In the genomic region with DNA sequence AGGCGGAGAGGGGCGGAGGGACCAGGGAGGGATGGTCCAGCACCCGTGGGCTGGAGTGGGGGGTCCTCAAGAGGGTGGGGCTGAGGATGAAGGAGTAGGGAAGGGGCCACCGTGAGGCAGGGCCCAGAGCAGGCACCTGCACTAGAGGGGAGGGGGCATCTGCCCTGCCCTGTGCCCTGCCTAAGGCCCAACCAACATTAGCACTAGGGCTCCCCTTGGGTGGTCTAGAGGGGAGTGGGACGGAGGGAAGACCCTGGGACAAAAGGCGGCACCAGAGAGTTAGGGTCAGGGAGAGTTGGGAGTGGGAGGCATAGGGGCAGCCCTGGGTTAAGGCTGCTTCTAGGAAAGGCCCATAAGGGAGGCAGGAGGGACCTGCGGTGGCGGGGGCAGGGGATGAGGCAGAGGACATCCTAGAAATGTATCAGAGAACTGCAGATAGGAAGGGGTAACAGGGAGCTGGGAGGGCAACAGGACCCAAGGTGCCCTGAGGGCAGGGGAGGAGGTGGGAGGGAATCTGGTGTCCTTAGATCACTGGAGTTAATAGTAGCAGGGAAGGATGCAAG, we compare ENCODE assay signal across 10 cellular contexts. TPM values are rescaled to one million over a fixed set of nuclear protein-coding genes. Genes with fewer than 3 reads are reported as not detected.
DNase-seq lines count a peak whose midpoint lies in the region; ATAC-seq and TF ChIP-seq lines count a peak whose summit lies in the region.
"Had no signal": no experiment of that assay in that cellular context is flagged by ENCODE, and none has a peak within 500 bp of the region (broad histone marks: within the 10 kb centered on the region; RNA-seq: fewer than 3 reads in every experiment).

No MANE protein-coding gene starts in this region.

- peak overlapping the region; percentile 75 for H3K4me3 Mint-ChIP-seq in progenitor cell of endocrine pancreas (ENCODE audit: low read depth)

- H3K4me1 Mint-ChIP-seq in progenitor cell of endocrine pancreas (ENCODE audit: low read depth), result peaks cover 5% of the 10 kb centered on the region

- H3K9ac ChIP-seq in ES-I3 (ENCODE audit: low read depth, low read length), result peak overlapping the region; percentile 33; the same call in 1 of the 2 replicates
- no peak overlapping the region for H3K9ac ChIP-seq in fibroblast of lung (ENCODE audit: insufficient read depth, low read length)

- H3K27ac ChIP-seq in Peyer's patch, result peak overlapping the region in 1 of 4 donors; percentile 79
- no peak overlapping the region for H3K27ac ChIP-seq in fibroblast of lung (ENCODE audit: insufficient read depth, low read length)

- H3K4me1 ChIP-seq in ES-I3 (ENCODE audit: insufficient read depth, low read length) (no peaks in the 10 kb centered on the region), Peyer's patch (peaks cover 0 to 25% (median 9%) of the 10 kb centered on the region in 4 donors), fibroblast of lung (ENCODE audit: control insufficient read depth, extremely low read depth, insufficient read depth, low read length) (peaks cover 5% of the 10 kb centered on the region)

- H3K27me3 ChIP-seq in Peyer's patch, result no peaks in the 10 kb centered on the region
- no peaks in the 10 kb centered on the region for H3K27me3 ChIP-seq in fibroblast of lung (ENCODE audit: control insufficient read depth, insufficient read depth, low read length)
- H3K27me3 ChIP-seq: adrenal gland had no signal

- H3K4me3 ChIP-seq in Peyer's patch, result peak overlapping the region; percentile 65 to 78 (median 74)
- H3K4me3 ChIP-seq in fibroblast of lung (replicated peaks in 1 of 4; ENCODE audit: control extremely low read depth in 1 of 4, insufficient read depth in 1 of 4, low read depth in 3 of 4, low read length in 4 of 4), result peak overlapping the region; percentile 69 to 91 (median 82)

- TF ChIP-seq CTCF in Peyer's patch (IDR thresholded peaks at IDR 0.05) (no peak), fibroblast of lung (conservative IDR thresholded peaks at IDR 0.05 in 1 of 2, IDR thresholded peaks at IDR 0.05 in 1 of 2; ENCODE audit: low read depth in 1 of 2, low read length in 2 of 2) (no peak), progenitor cell of endocrine pancreas (IDR thresholded peaks at IDR 0.05; ENCODE audit: unreplicated experiment) (no peak)

- no peaks in the 10 kb centered on the region for H3K9me3 Mint-ChIP-seq in progenitor cell of endocrine pancreas (ENCODE audit: low read depth)

- DNase-seq in Peyer's patch, result no peak
- DNase-seq in fibroblast of lung (ENCODE audit: low read depth in 2 of 2), result no peak
- DNase-seq in progenitor cell of endocrine pancreas (ENCODE audit: low spot score, unreplicated experiment), result no peak
- DNase-seq in D341Med (ENCODE audit: low spot score), result no peak
- DNase-seq in AG08395 (ENCODE audit: low spot score), result no peak
- DNase-seq: NCI-H2171 treated with DMSO at 0.1 percent for 48 hours had no signal

- ATAC-seq in GM18511 (IDR thresholded peaks at IDR 0.05; ENCODE audit: unreplicated experiment), result no peak
- no peak for ATAC-seq in GM21737 (IDR thresholded peaks at IDR 0.05; ENCODE audit: unreplicated experiment)

- H3K36me3 ChIP-seq in ES-I3 (ENCODE audit: insufficient read depth, low read length) (no peaks in the 10 kb centered on the region), Peyer's patch (no peaks in the 10 kb centered on the region), fibroblast of lung (ENCODE audit: control insufficient read depth, insufficient read depth, low read length) (peaks cover 2% of the 10 kb centered on the region)

- H3K27me3 Mint-ChIP-seq in progenitor cell of endocrine pancreas, result peaks cover 97% of the 10 kb centered on the region

- H4K20me1 ChIP-seq in fibroblast of lung (ENCODE audit: control insufficient read depth, extremely low read depth, insufficient read depth, low read length), result no peaks in the 10 kb centered on the region

- H3K27ac Mint-ChIP-seq in progenitor cell of endocrine pancreas, result no peak overlapping the region

- H3K79me2 ChIP-seq in fibroblast of lung (ENCODE audit: control insufficient read depth, insufficient read depth, low read length), result peaks cover 5% of the 10 kb centered on the region

- H3K9me3 ChIP-seq in ES-I3 (ENCODE audit: control insufficient read depth, insufficient read depth, low read length) (no peaks in the 10 kb centered on the region), Peyer's patch (no peaks in the 10 kb centered on the region), fibroblast of lung (ENCODE audit: control insufficient read depth, insufficient read depth, low read depth, low read length) (no peaks in the 10 kb centered on the region)
- H3K9me3 ChIP-seq: adrenal gland had no signal

- H3K36me3 Mint-ChIP-seq in progenitor cell of endocrine pancreas (ENCODE audit: insufficient read depth), result no peaks in the 10 kb centered on the region

- no peak for TF ChIP-seq POLR2A in Peyer's patch (IDR thresholded peaks at IDR 0.05)

- H3K4me2 ChIP-seq in fibroblast of lung (ENCODE audit: extremely low read depth, insufficient read depth, low read length), result peak overlapping the region; percentile 61

- peak overlapping the region; percentile 0 for H2AFZ ChIP-seq in fibroblast of lung (ENCODE audit: low read length)

RNA-seq across cellular contexts. Expression of a gene that starts 24.5 kb away (rescaled TPM):
- total RNA-seq in Peyer's patch (100 to 1,000 TPM; 213 to 359 (median 299) TPM), fibroblast of lung (4.6 and 5.4 TPM in 2 replicates), progenitor cell of endocrine pancreas (1.1 TPM in 1 of 2 replicates, not detected in the other)
- polyA plus RNA-seq in fibroblast of lung, result 1.5 and 18.7 TPM in 2 replicates
- 2.1 and 27.6 TPM in 2 replicates for polyA plus RNA-seq in fibroblast of lung (2012)
- polyA minus RNA-seq in fibroblast of lung (ENCODE audit: low replicate concordance), result 1.4 and 39.4 TPM in 2 replicates

Comparison
In these comparisons a context has a peak if more than half of its experiments do, and no peak if none do; other contexts are left out.
1. RNA of a gene that starts 24.5 kb away (total RNA-seq): 213 to 359 TPM in Peyer's patch; 4.6 to 5.4 TPM in fibroblast of lung and 1.1 TPM in progenitor cell of endocrine pancreas; every median in the first group is over 10 times any median in the second.